7 cellular contexts compared by ENCODE assay signal in genomic region chr1:184705271-184705670, GRCh38.
"Had no signal": no experiment of that assay in that cellular context is flagged by ENCODE, and none has a peak within 500 bp of the region (broad histone marks: within the 10 kb centered on the region; RNA-seq: fewer than 3 reads in every experiment).

No MANE protein-coding gene starts in this region.

- H3K4me3 ChIP-seq: GM12878 had no signal

- ATAC-seq: GM12878 had no signal

- DNase-seq: GDM1, GF-D8 had no signal

- FAIRE-seq: G401.6, GM12878, GM12891, GM18507, GM19239 had no signal
